In the genomic region with DNA sequence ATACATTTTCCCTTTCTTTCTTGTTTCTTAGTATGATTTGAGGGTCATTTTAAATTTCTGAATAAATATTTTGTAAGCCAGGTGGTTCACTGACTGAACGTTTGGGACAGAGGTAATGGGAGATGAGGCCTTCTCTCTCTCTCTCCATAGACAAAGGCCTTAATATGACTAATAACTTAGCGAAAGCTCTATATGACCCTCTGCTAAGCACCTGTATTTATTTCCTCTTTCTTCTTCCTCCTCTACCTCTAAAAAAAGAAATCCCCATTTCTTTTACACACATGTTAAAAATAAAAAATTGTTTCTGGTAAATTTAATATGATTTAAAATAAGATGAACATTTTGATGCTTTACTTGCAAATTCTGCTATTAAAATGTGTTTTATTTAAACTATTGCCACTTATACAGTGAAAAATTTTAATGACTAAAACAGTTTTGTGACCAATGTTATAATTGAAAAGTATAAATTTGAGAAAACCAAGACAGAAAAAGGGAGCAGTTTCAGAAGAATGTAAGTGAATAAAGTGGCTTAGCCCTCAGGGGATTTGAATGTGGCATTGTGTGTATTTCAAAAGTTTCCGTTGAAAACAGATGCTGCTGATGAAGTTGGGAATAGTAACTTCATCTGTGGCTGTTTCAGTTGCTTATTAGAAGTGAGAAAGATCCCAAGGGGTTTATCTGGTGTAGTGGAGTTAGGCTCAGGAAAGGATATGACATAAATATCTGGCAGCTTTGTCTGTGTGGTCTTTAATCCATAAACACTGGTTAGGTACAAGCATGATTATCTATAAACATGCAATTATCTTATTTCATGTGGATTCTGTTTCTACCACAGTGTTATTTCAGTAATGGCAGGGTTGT, we compare ENCODE assay signal across 8 cellular contexts.
A peak's percentile ranks its signal among the peaks of the same experiment; 100 is the strongest.
DNase-seq lines count a peak whose midpoint lies in the region; ATAC-seq and TF ChIP-seq lines count a peak whose summit lies in the region.

No MANE protein-coding gene starts in this region.

- no peak overlapping the region for H4K8ac ChIP-seq in H9 (replicated peaks; ENCODE audit: insufficient read length, low read depth, low read length)

- no peaks in the 10 kb centered on the region for H3K36me3 ChIP-seq in SK-N-MC (ENCODE audit: insufficient read depth, low read length)

- H3K56ac ChIP-seq in H9 (ENCODE audit: insufficient read length, low read depth, low read length), result no peak overlapping the region

- H3K79me2 ChIP-seq in H9 (ENCODE audit: insufficient read depth, low read length), result no peaks in the 10 kb centered on the region

- H3K23me2 ChIP-seq in H9 (ENCODE audit: insufficient read length, low read depth, low read length, poor library complexity, severe bottlenecking), result no peaks in the 10 kb centered on the region

- no peak overlapping the region for H2BK12ac ChIP-seq in H9 (ENCODE audit: insufficient read length, low read depth, low read length)

- no peak overlapping the region for H2AK5ac ChIP-seq in H9 (ENCODE audit: insufficient read length, low read length)

- no peak overlapping the region for H3K18ac ChIP-seq in H9 (ENCODE audit: insufficient read length, low read depth, low read length)

- no peaks in the 10 kb centered on the region for H3K27me3 Mint-ChIP-seq in activated T-cell treated with anti-CD3 and anti-CD28 coated beads, Interleukin-2, amount 50 U/mL, for 72 hours (ENCODE audit: low read depth)
- H3K27me3 Mint-ChIP-seq in stimulated activated naive B cell treated with anti-CD40 and anti-IgM and Interleukin-4, amounts not matched to agents 10 μg/mL and 1 μg/mL and 100 μg/mL, for 72 hours, result no peaks in the 10 kb centered on the region
- H3K27me3 Mint-ChIP-seq in H9 (ENCODE audit: low read depth), result no peaks in the 10 kb centered on the region

- H3K36me3 Mint-ChIP-seq in activated T-cell treated with anti-CD3 and anti-CD28 coated beads, Interleukin-2, amount 50 U/mL, for 72 hours (ENCODE audit: insufficient read depth in 2 of 2), result peaks cover 3 to 6% of the 10 kb centered on the region in 2 donors
- H3K36me3 Mint-ChIP-seq in stimulated activated naive B cell treated with anti-CD40 and anti-IgM and Interleukin-4, amounts not matched to agents 10 μg/mL and 1 μg/mL and 100 μg/mL, for 72 hours, result peaks cover 26 to 42% of the 10 kb centered on the region in 2 donors
- no peaks in the 10 kb centered on the region for H3K36me3 Mint-ChIP-seq in H9 (ENCODE audit: insufficient read depth in 1 of 3, low read depth in 3 of 3)
- H3K36me3 Mint-ChIP-seq in stimulated activated effector memory CD8-positive, alpha-beta T cell treated with anti-CD3 and anti-CD28 coated beads, Interleukin-12 subunit alpha, Interleukin-12 subunit beta, amount 100 ng/mL, for 72 hours, result peaks cover 5% of the 10 kb centered on the region

- no peak for DNase-seq in activated T-cell treated with anti-CD3 and anti-CD28 coated beads, Interleukin-2, amount 50 U/mL, for 72 hours
- DNase-seq in activated T-cell treated with anti-CD3 and anti-CD28 coated beads, Interleukin-2, amount 50 U/mL, for 1 hour, result no peak
- DNase-seq in SK-N-MC (ENCODE audit: low read depth, low spot score) (peak; percentile 97), H9 (no peak), iPS-NIHi11 (ENCODE audit: low spot score) (no peak)
- peak; percentile 51 for DNase-seq in stimulated activated naive B cell treated with anti-CD40 and anti-IgM and Interleukin-4, amounts not matched to agents 10 μg/mL and 1 μg/mL and 100 μg/mL, for 72 hours
- no peak for DNase-seq in stimulated activated effector memory CD8-positive, alpha-beta T cell treated with anti-CD3 and anti-CD28 coated beads, Interleukin-12 subunit alpha, Interleukin-12 subunit beta, amount 100 ng/mL, for 72 hours (ENCODE audit: low spot score in 2 of 2)

- no peak overlapping the region for H4K91ac ChIP-seq in H9 (ENCODE audit: insufficient read length, low read depth, low read length)

- peaks cover 70% of the 10 kb centered on the region for H3K4me1 Mint-ChIP-seq in activated T-cell treated with anti-CD3 and anti-CD28 coated beads, Interleukin-2, amount 50 U/mL, for 72 hours (ENCODE audit: low read depth)
- peaks cover 51 to 79% of the 10 kb centered on the region in 2 donors for H3K4me1 Mint-ChIP-seq in stimulated activated naive B cell treated with anti-CD40 and anti-IgM and Interleukin-4, amounts not matched to agents 10 μg/mL and 1 μg/mL and 100 μg/mL, for 72 hours
- H3K4me1 Mint-ChIP-seq in H9, result peaks cover 8 to 11% of the 10 kb centered on the region in 2 experiments; a peak in 3 of 4 replicates
- peaks cover 41% of the 10 kb centered on the region for H3K4me1 Mint-ChIP-seq in stimulated activated effector memory CD8-positive, alpha-beta T cell treated with anti-CD3 and anti-CD28 coated beads, Interleukin-12 subunit alpha, Interleukin-12 subunit beta, amount 100 ng/mL, for 72 hours

- H4K5ac ChIP-seq in H9 (ENCODE audit: insufficient read length, low read depth, low read length), result no peak overlapping the region

- H2BK5ac ChIP-seq in H9 (ENCODE audit: insufficient read length, low read length), result no peak overlapping the region

- H3K27ac Mint-ChIP-seq in activated T-cell treated with anti-CD3 and anti-CD28 coated beads, Interleukin-2, amount 50 U/mL, for 72 hours, result peak overlapping the region; percentile 30
- H3K27ac Mint-ChIP-seq in stimulated activated naive B cell treated with anti-CD40 and anti-IgM and Interleukin-4, amounts not matched to agents 10 μg/mL and 1 μg/mL and 100 μg/mL, for 72 hours, result peak overlapping the region; percentile 95
- H3K27ac Mint-ChIP-seq in H9, result 0 out of 7 replicates have a peak overlapping the region, but pooled peaks of 1 of the 3 experiments have one; percentile 20
- no peak overlapping the region for H3K27ac Mint-ChIP-seq in stimulated activated effector memory CD8-positive, alpha-beta T cell treated with anti-CD3 and anti-CD28 coated beads, Interleukin-12 subunit alpha, Interleukin-12 subunit beta, amount 100 ng/mL, for 72 hours

- H3K23ac ChIP-seq in H9 (ENCODE audit: insufficient read length, low read depth, low read length), result no peak overlapping the region

- no peak overlapping the region for H2BK20ac ChIP-seq in H9 (ENCODE audit: low read depth, low read length, poor library complexity, severe bottlenecking)

- TF ChIP-seq CTCF in H9 (conservative IDR thresholded peaks at IDR 0.05), result no peak

- no peak overlapping the region for H3K4me2 ChIP-seq in H9 (ENCODE audit: insufficient read depth, insufficient read length, low read length)

- H3K4ac ChIP-seq in H9 (ENCODE audit: low read depth, low read length), result no peak overlapping the region

- peaks cover 0 to 1% of the 10 kb centered on the region in 2 donors for H3K9me3 Mint-ChIP-seq in activated T-cell treated with anti-CD3 and anti-CD28 coated beads, Interleukin-2, amount 50 U/mL, for 72 hours
- H3K9me3 Mint-ChIP-seq in stimulated activated naive B cell treated with anti-CD40 and anti-IgM and Interleukin-4, amounts not matched to agents 10 μg/mL and 1 μg/mL and 100 μg/mL, for 72 hours, result peaks cover under 1% of the 10 kb centered on the region in 2 donors
- H3K9me3 Mint-ChIP-seq in H9, result no peaks in the 10 kb centered on the region
- no peaks in the 10 kb centered on the region for H3K9me3 Mint-ChIP-seq in stimulated activated effector memory CD8-positive, alpha-beta T cell treated with anti-CD3 and anti-CD28 coated beads, Interleukin-12 subunit alpha, Interleukin-12 subunit beta, amount 100 ng/mL, for 72 hours

- H3T11ph ChIP-seq in H9 (ENCODE audit: low read length), result no peak overlapping the region

- no peaks in the 10 kb centered on the region for H3K4me1 ChIP-seq in H9 (ENCODE audit: insufficient read depth, low read length)

- no peaks in the 10 kb centered on the region for H3K79me1 ChIP-seq in H9 (ENCODE audit: insufficient read depth, low read depth, low read length, poor library complexity, severe bottlenecking)

- no peak overlapping the region for H2BK120ac ChIP-seq in H9 (ENCODE audit: low read depth, low read length, poor library complexity, severe bottlenecking)

- peak overlapping the region; percentile 48 for H3K9ac ChIP-seq in SK-N-MC (ENCODE audit: insufficient read length)
- H3K9ac ChIP-seq in H9 (ENCODE audit: extremely low read depth, insufficient read length, low read length), result no peak overlapping the region

- H2AFZ ChIP-seq in H9 (ENCODE audit: low read length), result no peak overlapping the region

- H3K27ac ChIP-seq in SK-N-MC (peak overlapping the region; percentile 92), H9 (ENCODE audit: insufficient read length, low read depth, low read length) (no peak overlapping the region)

- ATAC-seq in activated T-cell treated with anti-CD3 and anti-CD28 coated beads, Interleukin-2, amount 50 U/mL, for 72 hours (replicated peaks in 1 of 2), result no peak
- ATAC-seq in HG02943 (IDR thresholded peaks at IDR 0.05; ENCODE audit: low read depth, unreplicated experiment), result peak; percentile 54
- peak; percentile 87 to 88 for ATAC-seq in stimulated activated naive B cell treated with anti-CD40 and anti-IgM and Interleukin-4, amounts not matched to agents 10 μg/mL and 1 μg/mL and 100 μg/mL, for 72 hours (replicated peaks)
- no peak for ATAC-seq in stimulated activated effector memory CD8-positive, alpha-beta T cell treated with anti-CD3 and anti-CD28 coated beads, Interleukin-12 subunit alpha, Interleukin-12 subunit beta, amount 100 ng/mL, for 72 hours

- no peaks in the 10 kb centered on the region for H3K27me3 ChIP-seq in H9 (ENCODE audit: insufficient read depth, low read length)

- H3K4me3 Mint-ChIP-seq in activated T-cell treated with anti-CD3 and anti-CD28 coated beads, Interleukin-2, amount 50 U/mL, for 72 hours, result peak overlapping the region in 1 of 2 donors; percentile 14
- H3K4me3 Mint-ChIP-seq in stimulated activated naive B cell treated with anti-CD40 and anti-IgM and Interleukin-4, amounts not matched to agents 10 μg/mL and 1 μg/mL and 100 μg/mL, for 72 hours, result peak overlapping the region; percentile 34 to 66
- H3K4me3 Mint-ChIP-seq in H9, result no peak overlapping the region
- no peak overlapping the region for H3K4me3 Mint-ChIP-seq in stimulated activated effector memory CD8-positive, alpha-beta T cell treated with anti-CD3 and anti-CD28 coated beads, Interleukin-12 subunit alpha, Interleukin-12 subunit beta, amount 100 ng/mL, for 72 hours

- no peak overlapping the region for H2BK15ac ChIP-seq in H9 (ENCODE audit: low read depth, low read length)

- no CpG with 5 or more reads among the region's 3 CpGs for WGBS in H9 (ENCODE audit: extremely low coverage, insufficient read length, low lambda C conversion rate)

- H3K4me3 ChIP-seq in SK-N-MC, result peak overlapping the region; percentile 62

- no peak overlapping the region for H3K14ac ChIP-seq in H9 (ENCODE audit: insufficient read depth, low read length)

- H4K20me1 ChIP-seq in H9 (ENCODE audit: control insufficient read depth, insufficient read depth, insufficient read length), result no peaks in the 10 kb centered on the region

- no peaks in the 10 kb centered on the region for H3K9me3 ChIP-seq in SK-N-MC (ENCODE audit: low read depth, low read length)
- H3K9me3 ChIP-seq in H9 (ENCODE audit: control insufficient read depth, low read depth, low read length), result no peaks in the 10 kb centered on the region

Comparison
In these comparisons a context has a peak if more than half of its experiments do, and no peak if none do; other contexts are left out.
1. ATAC-seq: peak in HG02943 (single experiment) and stimulated activated naive B cell treated with anti-CD40 and anti-IgM and Interleukin-4, amounts not matched to agents 10 μg/mL and 1 μg/mL and 100 μg/mL, for 72 hours (2 of 2); none in activated T-cell treated with anti-CD3 and anti-CD28 coated beads, Interleukin-2, amount 50 U/mL, for 72 hours (0 of 2) and stimulated activated effector memory CD8-positive, alpha-beta T cell treated with anti-CD3 and anti-CD28 coated beads, Interleukin-12 subunit alpha, Interleukin-12 subunit beta, amount 100 ng/mL, for 72 hours (single experiment).
2. DNase-seq: peak in SK-N-MC (single experiment) and stimulated activated naive B cell treated with anti-CD40 and anti-IgM and Interleukin-4, amounts not matched to agents 10 μg/mL and 1 μg/mL and 100 μg/mL, for 72 hours (single experiment); none in activated T-cell treated with anti-CD3 and anti-CD28 coated beads, Interleukin-2, amount 50 U/mL, for 72 hours (0 of 2), activated T-cell treated with anti-CD3 and anti-CD28 coated beads, Interleukin-2, amount 50 U/mL, for 1 hour (single experiment), H9 (single experiment), stimulated activated effector memory CD8-positive, alpha-beta T cell treated with anti-CD3 and anti-CD28 coated beads, Interleukin-12 subunit alpha, Interleukin-12 subunit beta, amount 100 ng/mL, for 72 hours (0 of 2) and iPS-NIHi11 (single experiment).
3. H3K4me3 Mint-ChIP-seq: peak in stimulated activated naive B cell treated with anti-CD40 and anti-IgM and Interleukin-4, amounts not matched to agents 10 μg/mL and 1 μg/mL and 100 μg/mL, for 72 hours (2 of 2); none in H9 (0 of 2) and stimulated activated effector memory CD8-positive, alpha-beta T cell treated with anti-CD3 and anti-CD28 coated beads, Interleukin-12 subunit alpha, Interleukin-12 subunit beta, amount 100 ng/mL, for 72 hours (single experiment).